ENCODE assay signal across 9 cellular contexts in the genomic region with DNA sequence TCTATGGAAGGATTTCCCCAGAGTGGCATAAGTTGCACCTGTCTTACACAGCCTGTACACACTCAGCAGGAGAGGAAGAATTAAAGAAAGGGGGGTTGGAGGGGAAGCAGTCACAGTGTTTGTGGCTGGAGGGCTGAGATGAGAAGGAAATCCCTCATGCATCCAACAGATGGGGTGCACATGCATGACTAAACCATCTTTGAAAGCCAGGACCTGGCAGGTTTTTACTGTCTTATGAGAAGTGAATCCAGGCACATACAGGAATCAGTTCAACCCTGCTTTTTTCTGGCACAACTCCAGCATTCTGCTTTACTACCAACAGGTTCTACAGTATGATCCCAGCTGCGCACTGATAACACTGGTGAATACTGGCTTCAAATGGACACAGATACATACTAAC.
DNase-seq lines count a peak whose midpoint lies in the region; ATAC-seq and TF ChIP-seq lines count a peak whose summit lies in the region.
"Had no signal": no experiment of that assay in that cellular context is flagged by ENCODE, and none has a peak within 500 bp of the region (broad histone marks: within the 10 kb centered on the region; RNA-seq: fewer than 3 reads in every experiment).

No MANE protein-coding gene starts in this region.

- peak; percentile 55 for ATAC-seq in WTC11
- ATAC-seq in right lobe of liver, result no peak
- no peak for ATAC-seq in GM21528 (IDR thresholded peaks at IDR 0.05; ENCODE audit: low FRiP score, unreplicated experiment)

- no peaks in the 10 kb centered on the region for H3K27me3 Mint-ChIP-seq in WTC11 (ENCODE audit: low read depth)

- intact Hi-C loops in prostate gland (cut with DNase I) (no loop called here), right lobe of liver (cut with DNase I) (no loop called here), ovary (cut with DNase I) (no loop called here)

- H3K4me1 ChIP-seq in prostate gland (replicated peaks) (no peaks in the 10 kb centered on the region), right lobe of liver (no peaks in the 10 kb centered on the region), ovary (ENCODE audit: insufficient read depth) (no peaks in the 10 kb centered on the region)
- H3K4me1 ChIP-seq: right atrium auricular region had no signal

- H3K9me3 Mint-ChIP-seq in WTC11, result no peaks in the 10 kb centered on the region

- H3K4me3 Mint-ChIP-seq in WTC11, result no peak overlapping the region

- WGBS in prostate gland, result 87% methylated on average over 1 of the region's 1 CpG
- 83% methylated on average over 1 of the region's 1 CpG for WGBS in right lobe of liver (ENCODE audit: insufficient coverage, low coverage, low lambda C conversion rate, missing lambda C conversion rate)
- WGBS in ovary, 3 donors, result 94 to 100% (median 97%) methylated on average over 1 of the region's 1 CpG

- H3K27me3 ChIP-seq in prostate gland (replicated peaks; ENCODE audit: insufficient read depth), result no peaks in the 10 kb centered on the region
- H3K27me3 ChIP-seq in right lobe of liver, result no peaks in the 10 kb centered on the region
- H3K27me3 ChIP-seq in ovary, result no peaks in the 10 kb centered on the region
- H3K27me3 ChIP-seq: right atrium auricular region had no signal

- TF ChIP-seq EP300 in ovary (IDR thresholded peaks at IDR 0.05), result no peak

- POLR2A ChIA-PET in WTC11 (lab: Charles Lee), result no interaction called here

- TF ChIP-seq CTCF in WTC11 (IDR thresholded peaks at IDR 0.05), result no peak
- no peak for TF ChIP-seq CTCF in prostate gland (IDR thresholded peaks at IDR 0.05)
- no peak for TF ChIP-seq CTCF in right lobe of liver (IDR thresholded peaks at IDR 0.05)
- TF ChIP-seq CTCF in ovary (IDR thresholded peaks at IDR 0.05), result no peak

- H3K36me3 Mint-ChIP-seq in WTC11, result no peaks in the 10 kb centered on the region

- H3K4me3 ChIP-seq in prostate gland (no peak overlapping the region), right lobe of liver (no peak overlapping the region), ovary (no peak overlapping the region)
- H3K4me3 ChIP-seq: right atrium auricular region had no signal

- CTCF ChIA-PET in WTC11 (lab: Charles Lee), result no interaction called here

- H3K9me3 ChIP-seq in prostate gland (no peaks in the 10 kb centered on the region), right lobe of liver (no peaks in the 10 kb centered on the region), ovary (no peaks in the 10 kb centered on the region)
- H3K9me3 ChIP-seq: right atrium auricular region had no signal

- DNase-seq in HK-2 (ENCODE audit: unreplicated experiment) (peak; percentile 1), NCI-H2171 (lab: John Stamatoyannopoulos, UW) (peak; percentile 98), WTC11 (ENCODE audit: low spot score) (no peak), prostate gland (ENCODE audit: low spot score) (peak; percentile 30), right lobe of liver (no peak), ovary (no peak)
- DNase-seq in activated naive CD4-positive, alpha-beta T cell (lab: John Stamatoyannopoulos, UW), result no peak

- peaks cover 36% of the 10 kb centered on the region for H3K4me1 Mint-ChIP-seq in WTC11

- TF ChIP-seq POLR2A in prostate gland (IDR thresholded peaks at IDR 0.05), result no peak
- no peak for TF ChIP-seq POLR2A in right lobe of liver (IDR thresholded peaks at IDR 0.05)
- no peak for TF ChIP-seq POLR2A in ovary (IDR thresholded peaks at IDR 0.05)

- H3K36me3 ChIP-seq in prostate gland (no peaks in the 10 kb centered on the region), right lobe of liver (no peaks in the 10 kb centered on the region), ovary (no peaks in the 10 kb centered on the region)
- H3K36me3 ChIP-seq: right atrium auricular region had no signal

- H3K27ac ChIP-seq in prostate gland (no peak overlapping the region), right lobe of liver (no peak overlapping the region), ovary (no peak overlapping the region)
- H3K27ac ChIP-seq: right atrium auricular region had no signal

- H3K27ac Mint-ChIP-seq in WTC11, result peak overlapping the region; percentile 5; the same call in 1 of the 2 replicates

TF ChIP-seq in WTC11, 78 proteins besides CTCF, POLR2A, EP300 and RAD21 (continues in another document):
- TF ChIP-seq TP53 (CRISPR knock-in tag; IDR thresholded peaks at IDR 0.05), result no peak
- no peak for TF ChIP-seq NFYB (CRISPR knock-in tag; conservative IDR thresholded peaks at IDR 0.05; ENCODE audit: low read depth)
- no peak for TF ChIP-seq FOXK1 (CRISPR knock-in tag; IDR thresholded peaks at IDR 0.05)
- TF ChIP-seq, protein P1, sequence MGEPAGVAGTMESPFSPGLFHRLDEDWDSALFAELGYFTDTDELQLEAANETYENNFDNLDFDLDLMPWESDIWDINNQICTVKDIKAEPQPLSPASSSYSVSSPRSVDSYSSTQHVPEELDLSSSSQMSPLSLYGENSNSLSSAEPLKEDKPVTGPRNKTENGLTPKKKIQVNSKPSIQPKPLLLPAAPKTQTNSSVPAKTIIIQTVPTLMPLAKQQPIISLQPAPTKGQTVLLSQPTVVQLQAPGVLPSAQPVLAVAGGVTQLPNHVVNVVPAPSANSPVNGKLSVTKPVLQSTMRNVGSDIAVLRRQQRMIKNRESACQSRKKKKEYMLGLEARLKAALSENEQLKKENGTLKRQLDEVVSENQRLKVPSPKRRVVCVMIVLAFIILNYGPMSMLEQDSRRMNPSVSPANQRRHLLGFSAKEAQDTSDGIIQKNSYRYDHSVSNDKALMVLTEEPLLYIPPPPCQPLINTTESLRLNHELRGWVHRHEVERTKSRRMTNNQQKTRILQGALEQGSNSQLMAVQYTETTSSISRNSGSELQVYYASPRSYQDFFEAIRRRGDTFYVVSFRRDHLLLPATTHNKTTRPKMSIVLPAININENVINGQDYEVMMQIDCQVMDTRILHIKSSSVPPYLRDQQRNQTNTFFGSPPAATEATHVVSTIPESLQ (CRISPR knock-in tag; IDR thresholded peaks at IDR 0.05), result no peak
- TF ChIP-seq MXD4 (CRISPR knock-in tag; IDR thresholded peaks at IDR 0.05; ENCODE audit: borderline replicate concordance), result no peak
- TF ChIP-seq, protein P2, sequence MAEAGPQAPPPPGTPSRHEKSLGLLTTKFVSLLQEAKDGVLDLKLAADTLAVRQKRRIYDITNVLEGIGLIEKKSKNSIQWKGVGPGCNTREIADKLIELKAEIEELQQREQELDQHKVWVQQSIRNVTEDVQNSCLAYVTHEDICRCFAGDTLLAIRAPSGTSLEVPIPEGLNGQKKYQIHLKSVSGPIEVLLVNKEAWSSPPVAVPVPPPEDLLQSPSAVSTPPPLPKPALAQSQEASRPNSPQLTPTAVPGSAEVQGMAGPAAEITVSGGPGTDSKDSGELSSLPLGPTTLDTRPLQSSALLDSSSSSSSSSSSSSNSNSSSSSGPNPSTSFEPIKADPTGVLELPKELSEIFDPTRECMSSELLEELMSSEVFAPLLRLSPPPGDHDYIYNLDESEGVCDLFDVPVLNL (CRISPR knock-in tag; IDR thresholded peaks at IDR 0.05; ENCODE audit: borderline replicate concordance, low read depth), result no peak
- no peak for TF ChIP-seq TCF7 (CRISPR knock-in tag; IDR thresholded peaks at IDR 0.05; ENCODE audit: low read depth)
- no peak for TF ChIP-seq OVOL2 (CRISPR knock-in tag; IDR thresholded peaks at IDR 0.05; ENCODE audit: borderline replicate concordance)
- no peak for TF ChIP-seq CBFB (CRISPR knock-in tag; IDR thresholded peaks at IDR 0.05; ENCODE audit: low read depth)
- no peak for TF ChIP-seq NFE2L1 (CRISPR knock-in tag; IDR thresholded peaks at IDR 0.05)
- TF ChIP-seq, protein P3, sequence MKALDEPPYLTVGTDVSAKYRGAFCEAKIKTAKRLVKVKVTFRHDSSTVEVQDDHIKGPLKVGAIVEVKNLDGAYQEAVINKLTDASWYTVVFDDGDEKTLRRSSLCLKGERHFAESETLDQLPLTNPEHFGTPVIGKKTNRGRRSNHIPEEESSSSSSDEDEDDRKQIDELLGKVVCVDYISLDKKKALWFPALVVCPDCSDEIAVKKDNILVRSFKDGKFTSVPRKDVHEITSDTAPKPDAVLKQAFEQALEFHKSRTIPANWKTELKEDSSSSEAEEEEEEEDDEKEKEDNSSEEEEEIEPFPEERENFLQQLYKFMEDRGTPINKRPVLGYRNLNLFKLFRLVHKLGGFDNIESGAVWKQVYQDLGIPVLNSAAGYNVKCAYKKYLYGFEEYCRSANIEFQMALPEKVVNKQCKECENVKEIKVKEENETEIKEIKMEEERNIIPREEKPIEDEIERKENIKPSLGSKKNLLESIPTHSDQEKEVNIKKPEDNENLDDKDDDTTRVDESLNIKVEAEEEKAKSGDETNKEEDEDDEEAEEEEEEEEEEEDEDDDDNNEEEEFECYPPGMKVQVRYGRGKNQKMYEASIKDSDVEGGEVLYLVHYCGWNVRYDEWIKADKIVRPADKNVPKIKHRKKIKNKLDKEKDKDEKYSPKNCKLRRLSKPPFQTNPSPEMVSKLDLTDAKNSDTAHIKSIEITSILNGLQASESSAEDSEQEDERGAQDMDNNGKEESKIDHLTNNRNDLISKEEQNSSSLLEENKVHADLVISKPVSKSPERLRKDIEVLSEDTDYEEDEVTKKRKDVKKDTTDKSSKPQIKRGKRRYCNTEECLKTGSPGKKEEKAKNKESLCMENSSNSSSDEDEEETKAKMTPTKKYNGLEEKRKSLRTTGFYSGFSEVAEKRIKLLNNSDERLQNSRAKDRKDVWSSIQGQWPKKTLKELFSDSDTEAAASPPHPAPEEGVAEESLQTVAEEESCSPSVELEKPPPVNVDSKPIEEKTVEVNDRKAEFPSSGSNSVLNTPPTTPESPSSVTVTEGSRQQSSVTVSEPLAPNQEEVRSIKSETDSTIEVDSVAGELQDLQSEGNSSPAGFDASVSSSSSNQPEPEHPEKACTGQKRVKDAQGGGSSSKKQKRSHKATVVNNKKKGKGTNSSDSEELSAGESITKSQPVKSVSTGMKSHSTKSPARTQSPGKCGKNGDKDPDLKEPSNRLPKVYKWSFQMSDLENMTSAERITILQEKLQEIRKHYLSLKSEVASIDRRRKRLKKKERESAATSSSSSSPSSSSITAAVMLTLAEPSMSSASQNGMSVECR (CRISPR knock-in tag; IDR thresholded peaks at IDR 0.05; ENCODE audit: borderline replicate concordance), result no peak
- TF ChIP-seq, protein P4, sequence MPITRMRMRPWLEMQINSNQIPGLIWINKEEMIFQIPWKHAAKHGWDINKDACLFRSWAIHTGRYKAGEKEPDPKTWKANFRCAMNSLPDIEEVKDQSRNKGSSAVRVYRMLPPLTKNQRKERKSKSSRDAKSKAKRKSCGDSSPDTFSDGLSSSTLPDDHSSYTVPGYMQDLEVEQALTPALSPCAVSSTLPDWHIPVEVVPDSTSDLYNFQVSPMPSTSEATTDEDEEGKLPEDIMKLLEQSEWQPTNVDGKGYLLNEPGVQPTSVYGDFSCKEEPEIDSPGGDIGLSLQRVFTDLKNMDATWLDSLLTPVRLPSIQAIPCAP (CRISPR knock-in tag; IDR thresholded peaks at IDR 0.05), result no peak
- TF ChIP-seq, protein P5, sequence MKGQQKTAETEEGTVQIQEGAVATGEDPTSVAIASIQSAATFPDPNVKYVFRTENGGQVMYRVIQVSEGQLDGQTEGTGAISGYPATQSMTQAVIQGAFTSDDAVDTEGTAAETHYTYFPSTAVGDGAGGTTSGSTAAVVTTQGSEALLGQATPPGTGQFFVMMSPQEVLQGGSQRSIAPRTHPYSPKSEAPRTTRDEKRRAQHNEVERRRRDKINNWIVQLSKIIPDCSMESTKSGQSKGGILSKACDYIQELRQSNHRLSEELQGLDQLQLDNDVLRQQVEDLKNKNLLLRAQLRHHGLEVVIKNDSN (CRISPR knock-in tag; IDR thresholded peaks at IDR 0.05), result no peak

Comparison
In these comparisons a context has a peak if more than half of its experiments do, and no peak if none do; other contexts are left out.
1. DNase-seq: peak in HK-2 (single experiment), NCI-H2171 (single experiment) and prostate gland (single experiment); none in WTC11 (single experiment), right lobe of liver (0 of 3), ovary (0 of 5) and activated naive CD4-positive, alpha-beta T cell (0 of 4).